ENCODE assay signal across 17 cellular contexts in the genomic region with DNA sequence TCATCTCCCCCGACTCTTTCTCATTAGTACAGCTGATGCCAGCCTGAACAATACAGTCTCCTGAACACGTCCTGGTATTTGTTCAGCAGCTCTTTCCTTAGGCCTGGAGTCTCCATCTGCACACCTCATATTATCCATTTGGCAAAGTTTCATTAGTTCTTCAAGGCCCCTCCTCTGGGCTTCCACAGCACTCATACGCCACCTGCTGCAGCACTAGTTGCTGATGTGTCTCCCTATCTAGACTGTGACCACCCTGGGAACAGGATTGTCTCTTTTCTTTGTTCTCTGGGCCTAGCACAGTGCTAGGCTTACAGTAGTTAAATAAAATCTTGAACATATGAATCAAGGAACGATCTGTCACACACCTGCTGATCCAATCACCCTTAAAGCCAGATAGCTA. TPM values are rescaled to one million over a fixed set of nuclear protein-coding genes. Genes with fewer than 3 reads are reported as not detected.
A peak's percentile ranks its signal among the peaks of the same experiment; 100 is the strongest.
DNase-seq lines count a peak whose midpoint lies in the region; ATAC-seq, FAIRE-seq and TF ChIP-seq lines count a peak whose summit lies in the region.
"Had no signal": no experiment of that assay in that cellular context is flagged by ENCODE, and none has a peak within 500 bp of the region (broad histone marks: within the 10 kb centered on the region; RNA-seq: fewer than 3 reads in every experiment).

No MANE protein-coding gene starts in this region.

- 33% methylated on average over 4 of the region's 4 CpGs for WGBS in GM12878 (ENCODE audit: insufficient coverage, insufficient replicate concordance, low lambda C conversion rate, missing lambda C conversion rate)

- H4K20me1 ChIP-seq in GM12878 (ENCODE audit: control insufficient read depth, insufficient read depth) (no peaks in the 10 kb centered on the region), osteoblast (ENCODE audit: insufficient read depth, low read length) (no peaks in the 10 kb centered on the region)

- no peak overlapping the region for H3K9ac ChIP-seq in GM12878 (ENCODE audit: control insufficient read depth, insufficient read depth, low read length)

- H3K9me3 ChIP-seq in GM12878 (replicated peaks; ENCODE audit: control insufficient read depth, insufficient read depth, low read length) (no peaks in the 10 kb centered on the region), osteoblast (ENCODE audit: low read depth, low read length) (no peaks in the 10 kb centered on the region)
- H3K9me3 ChIP-seq: Caco-2, testis had no signal

- SMC1A ChIA-PET in GM12878 (lab: Charles Lee; ENCODE audit: uncharacterized antibody, unreplicated experiment): interaction anchor here (1.0 kb wide), 1 partner anchor 133 kb away, joined by 3 read pairs; no protein-coding TSS in a partner anchor

- TF ChIP-seq POLR2A in GM12878 (IDR thresholded peaks at IDR 0.05; ENCODE audit: low read depth, low read length): no peak

- CTCF ChIA-PET in GM12878 (lab: Yijun Ruan, JAX): interaction anchor here (0.7 to 1.7 kb wide), 7 partner anchors 9 to 259 kb away, joined by 3 to 5 read pairs (median 3); a partner anchor contains a TSS

- peak; percentile 24; the same call in 1 of the 3 replicates for ATAC-seq in GM12878
- ATAC-seq: activated CD8-positive, alpha-beta memory T cell treated with anti-CD3 and anti-CD28 coated beads, Interleukin-2, amount 10 ng/mL, durations not matched to agents 7 days and 5 days had no signal

- in situ Hi-C loops in GM12878 (cut with MboI): no loop called here

- H3K79me2 ChIP-seq in GM12878 (ENCODE audit: control insufficient read depth, insufficient read depth, low read length) (no peaks in the 10 kb centered on the region), osteoblast (ENCODE audit: insufficient read depth, low read length) (no peaks in the 10 kb centered on the region)

- FAIRE-seq in GM12878 (lab: Jason Lieb, UNC): no peak
- FAIRE-seq: colon had no signal

- H3K27ac ChIP-seq in GM12878 (ENCODE audit: control insufficient read depth, insufficient read depth): no peak overlapping the region
- H3K27ac ChIP-seq in osteoblast (ENCODE audit: low read depth, low read length): no peak overlapping the region
- H3K27ac ChIP-seq: testis had no signal

- TF ChIP-seq CTCF in GM12878 (IDR thresholded peaks at IDR 0.05 in 2 of 3, conservative IDR thresholded peaks at IDR 0.05 in 1 of 3; ENCODE audit: control insufficient read depth in 2 of 3, extremely low read depth in 1 of 3, insufficient read depth in 1 of 3, low read depth in 3 of 3, low read length in 3 of 3) (peak in 1 of 3 experiments; percentile 12; a peak in 1 of 6 replicates), osteoblast (IDR thresholded peaks at IDR 0.05; ENCODE audit: extremely low read depth, low read depth, low read length) (no peak)

- H3K4me2 ChIP-seq in GM12878 (ENCODE audit: control insufficient read depth, insufficient read depth): no peak overlapping the region
- H3K4me2 ChIP-seq in osteoblast (ENCODE audit: insufficient read depth, low read length): peak overlapping the region; percentile 19

- RAD21 ChIA-PET in GM12878 (lab: Charles Lee; ENCODE audit: unreplicated experiment): interaction anchor here (0.6 kb wide), 1 partner anchor 329 kb away, joined by 3 read pairs; no protein-coding TSS in a partner anchor

- H3K4me3 ChIP-seq in GM12878 (no peak overlapping the region), osteoblast (ENCODE audit: insufficient read depth, low read length) (no peak overlapping the region)
- H3K4me3 ChIP-seq: testis had no signal

- intact Hi-C loops in GM12878 (cut with micrococcal nuclease; ENCODE audit: unreplicated experiment): no loop called here

- no TSS peak for BruUV-seq in GM12878 (replicated peaks; lab: Mats Ljungman, UMichigan)

- H3K4me1 ChIP-seq in GM12878 (ENCODE audit: control insufficient read depth, insufficient read depth, low read length) (no peaks in the 10 kb centered on the region), osteoblast (ENCODE audit: insufficient read depth, low read length) (peaks cover 21% of the 10 kb centered on the region)

- DNase-seq in ELR (ENCODE audit: low read depth): peak; percentile 43
- DNase-seq in NCI-H2029 (lab: John Stamatoyannopoulos, UW): peak; percentile 11
- DNase-seq in GM12878 (ENCODE audit: low read depth, low spot score): no peak
- no peak for DNase-seq in osteoblast (ENCODE audit: insufficient read length, low spot score, missing footprints)
- no peak for DNase-seq in Ammon's horn (ENCODE audit: low spot score)
- DNase-seq in stimulated activated CD4-positive, alpha-beta T cell treated with anti-CD3 and anti-CD28 coated beads, Interleukin-4, amount 100 ng/mL, for 24 hours: no peak
- DNase-seq in anterior cingulate cortex (lab: John Stamatoyannopoulos, UW): no peak
- DNase-seq in RPMI8226: no peak
- DNase-seq: activated CD8-positive, alpha-beta memory T cell treated with anti-CD3 and anti-CD28 coated beads, Interleukin-2, amount 10 ng/mL, durations not matched to agents 7 days and 5 days; activated gamma-delta T cell; Caco-2; H7; NCI-H2107; SHP77 treated with DMSO at 0.1 percent for 48 hours; stimulated activated CD4-positive, alpha-beta T cell treated with anti-CD3 and anti-CD28 coated beads, Interleukin-2, amount 100 ng/mL, for 48 hours had no signal

- POLR2A ChIA-PET in GM12878 (lab: Charles Lee): interaction anchor here (1.0 to 1.1 kb wide), 2 partner anchors 11 to 168 kb away, joined by 3 to 4 read pairs; no protein-coding TSS in a partner anchor

- no peak overlapping the region for H2AFZ ChIP-seq in GM12878 (ENCODE audit: control insufficient read depth, low read depth, low read length)
- no peak overlapping the region for H2AFZ ChIP-seq in osteoblast (ENCODE audit: low read length)

- no peaks in the 10 kb centered on the region for H3K36me3 ChIP-seq in GM12878 (ENCODE audit: control insufficient read depth in 2 of 2, insufficient read depth in 2 of 2, low read length in 1 of 2)
- H3K36me3 ChIP-seq in osteoblast (ENCODE audit: insufficient read depth, low read length): no peaks in the 10 kb centered on the region

- peak; percentile 28; the same call in 1 of the 2 replicates for TF ChIP-seq RAD21 in GM12878 (IDR thresholded peaks at IDR 0.05; ENCODE audit: insufficient read depth, low read depth, low read length)

- no peaks in the 10 kb centered on the region for H3K27me3 ChIP-seq in GM12878 (replicated peaks in 1 of 2; ENCODE audit: control insufficient read depth in 2 of 2, insufficient read depth in 2 of 2, low read length in 1 of 2)
- H3K27me3 ChIP-seq in osteoblast (ENCODE audit: insufficient read depth, low read length): peaks cover 8% of the 10 kb centered on the region
- H3K27me3 ChIP-seq: testis had no signal

- TF ChIP-seq EP300 in GM12878 (IDR thresholded peaks at IDR 0.05; ENCODE audit: borderline replicate concordance in 1 of 2, control insufficient read depth in 1 of 2, low read depth in 2 of 2, low read length in 2 of 2): no peak

RNA-seq across cellular contexts. Expression of a gene that starts 17.2 kb away (rescaled TPM):
- total RNA-seq in GM12878 (2013; cell fraction: nucleolus; rRNA removed): 0.56 and 0.92 TPM in 2 replicates
- 0.34 and 0.38 TPM in 2 replicates for total RNA-seq in GM12878 (2014; rRNA removed)
- total RNA-seq in GM12878 (2014; rRNA removed; fragmentation: Illumina TruSeq; extraction: Trizol): 0.14 and 0.18 TPM in 2 replicates
- 0.56 and 0.64 TPM in 2 replicates for total RNA-seq in GM12878 (2021)
- 0.17 TPM for polyA plus RNA-seq in GM12878 (2011; ENCODE audit: low read depth)
- polyA plus RNA-seq in GM12878 (2011; rRNA removed): 0.01 and 0.04 TPM in 2 replicates
- polyA plus RNA-seq in GM12878 (2011; cell fraction: cytosol; rRNA removed): 0.01 and 0.02 TPM in 2 replicates
- 0.31 and 0.32 TPM in 2 replicates for polyA plus RNA-seq in GM12878 (2011; cell fraction: nucleus; rRNA removed)
- 0.51 and 0.58 TPM in 2 replicates for polyA plus RNA-seq in GM12878 (2012)
- polyA plus RNA-seq in GM12878 (2014; fragmentation: Illumina TruSeq; extraction: Trizol): 0.02 and 0.22 TPM in 2 replicates
- under 1 TPM in 1 of 2 experiments, not detected in 1; 0.02 TPM for polyA plus RNA-seq in GM12878 (2014; fragmentation: Nextera tagmentation; extraction: Ambion mirVana)
- polyA plus RNA-seq in GM12878 (2014; rRNA removed): 0.47 and 0.66 TPM in 2 replicates
- under 1 TPM; 0.04 to 0.09 TPM for polyA plus RNA-seq in GM12878 (2016; fragmentation: Nextera tagmentation; extraction: Ambion mirVana)
- polyA minus RNA-seq in GM12878 (2011; rRNA and poly(A)+ RNA removed): under 0.01 and 0.10 TPM in 2 replicates
- polyA minus RNA-seq in GM12878 (2011; cell fraction: cytosol; rRNA and poly(A)+ RNA removed): 0.10 TPM in 1 of 2 replicates, not detected in the other
- 0.12 and 0.19 TPM in 2 replicates for polyA minus RNA-seq in GM12878 (2011; cell fraction: nucleus; rRNA and poly(A)+ RNA removed)
- 0.59 and 1.1 TPM in 2 replicates for total RNA-seq in osteoblast

RNA-seq across cellular contexts. Expression of a gene that starts 19.2 kb away (rescaled TPM):
- total RNA-seq in GM12878 (2013; cell fraction: nucleolus; rRNA removed): 113 and 122 TPM in 2 replicates
- 12.8 and 14.8 TPM in 2 replicates for total RNA-seq in GM12878 (2014; rRNA removed)
- 7.7 and 9.3 TPM in 2 replicates for total RNA-seq in GM12878 (2014; rRNA removed; fragmentation: Illumina TruSeq; extraction: Trizol)
- total RNA-seq in GM12878 (2021): 35.0 and 49.2 TPM in 2 replicates
- polyA plus RNA-seq in GM12878 (2011; ENCODE audit: low read depth): 79.8 TPM
- polyA plus RNA-seq in GM12878 (2011; rRNA removed): 51.8 and 64.6 TPM in 2 replicates
- polyA plus RNA-seq in GM12878 (2011; cell fraction: cytosol; rRNA removed): 41.7 and 60.9 TPM in 2 replicates
- 249 and 317 TPM in 2 replicates for polyA plus RNA-seq in GM12878 (2011; cell fraction: nucleus; rRNA removed)
- polyA plus RNA-seq in GM12878 (2012): 59.6 and 62.7 TPM in 2 replicates
- 58.9 and 71.1 TPM in 2 replicates for polyA plus RNA-seq in GM12878 (2014; fragmentation: Illumina TruSeq; extraction: Trizol)
- polyA plus RNA-seq in GM12878 (2014; fragmentation: Nextera tagmentation; extraction: Ambion mirVana): 10 to 100 TPM in 1 of 2 experiments, 1 to 10 TPM in 1; 7.5 to 14.4 TPM
- 45.0 and 50.3 TPM in 2 replicates for polyA plus RNA-seq in GM12878 (2014; rRNA removed)
- polyA plus RNA-seq in GM12878 (2016; fragmentation: Nextera tagmentation; extraction: Ambion mirVana): 10 to 100 TPM; 38.0 to 38.6 TPM
- polyA minus RNA-seq in GM12878 (2011; rRNA and poly(A)+ RNA removed): 42.7 and 57.7 TPM in 2 replicates
- polyA minus RNA-seq in GM12878 (2011; cell fraction: cytosol; rRNA and poly(A)+ RNA removed): 12.2 and 21.0 TPM in 2 replicates
- 43.4 and 44.5 TPM in 2 replicates for polyA minus RNA-seq in GM12878 (2011; cell fraction: nucleus; rRNA and poly(A)+ RNA removed)
- 120 and 127 TPM in 2 replicates for total RNA-seq in osteoblast

RNA-seq across cellular contexts. Expression of a gene that starts 26.4 kb away (rescaled TPM):
- 12.9 and 13.0 TPM in 2 replicates for total RNA-seq in GM12878 (2013; cell fraction: nucleolus; rRNA removed)
- 167 and 172 TPM in 2 replicates for total RNA-seq in GM12878 (2014; rRNA removed)
- total RNA-seq in GM12878 (2014; rRNA removed; fragmentation: Illumina TruSeq; extraction: Trizol): 115 and 120 TPM in 2 replicates
- 184 and 192 TPM in 2 replicates for total RNA-seq in GM12878 (2021)
- 24.6 TPM for polyA plus RNA-seq in GM12878 (2011; ENCODE audit: low read depth)
- polyA plus RNA-seq in GM12878 (2011; rRNA removed): 88.7 and 152 TPM in 2 replicates
- polyA plus RNA-seq in GM12878 (2011; cell fraction: cytosol; rRNA removed): 130 and 152 TPM in 2 replicates
- polyA plus RNA-seq in GM12878 (2011; cell fraction: nucleus; rRNA removed): 111 and 132 TPM in 2 replicates
- 202 and 218 TPM in 2 replicates for polyA plus RNA-seq in GM12878 (2012)
- 146 and 159 TPM in 2 replicates for polyA plus RNA-seq in GM12878 (2014; fragmentation: Illumina TruSeq; extraction: Trizol)
- 10 to 100 TPM; 27.2 to 78.9 TPM for polyA plus RNA-seq in GM12878 (2014; fragmentation: Nextera tagmentation; extraction: Ambion mirVana)
- 251 and 257 TPM in 2 replicates for polyA plus RNA-seq in GM12878 (2014; rRNA removed)
- polyA plus RNA-seq in GM12878 (2016; fragmentation: Nextera tagmentation; extraction: Ambion mirVana): 100 to 1,000 TPM in 1 of 2 experiments, 10 to 100 TPM in 1; 26.7 to 203 TPM
- 40.4 and 53.3 TPM in 2 replicates for polyA minus RNA-seq in GM12878 (2011; rRNA and poly(A)+ RNA removed)
- polyA minus RNA-seq in GM12878 (2011; cell fraction: cytosol; rRNA and poly(A)+ RNA removed): 18.0 and 36.9 TPM in 2 replicates
- polyA minus RNA-seq in GM12878 (2011; cell fraction: nucleus; rRNA and poly(A)+ RNA removed): 21.3 and 29.7 TPM in 2 replicates
- total RNA-seq in osteoblast: 23.5 and 28.0 TPM in 2 replicates

RNA-seq across cellular contexts. Expression of a gene that starts 34.9 kb away (rescaled TPM):
- 79.6 and 83.1 TPM in 2 replicates for total RNA-seq in GM12878 (2013; cell fraction: nucleolus; rRNA removed)
- 73.7 and 74.2 TPM in 2 replicates for total RNA-seq in GM12878 (2014; rRNA removed)
- total RNA-seq in GM12878 (2014; rRNA removed; fragmentation: Illumina TruSeq; extraction: Trizol): 75.0 and 76.6 TPM in 2 replicates
- total RNA-seq in GM12878 (2021): 90.4 and 90.7 TPM in 2 replicates
- polyA plus RNA-seq in GM12878 (2011; ENCODE audit: low read depth): 64.4 TPM
- polyA plus RNA-seq in GM12878 (2011; rRNA removed): 121 and 163 TPM in 2 replicates
- polyA plus RNA-seq in GM12878 (2011; cell fraction: cytosol; rRNA removed): 207 and 217 TPM in 2 replicates
- 211 and 266 TPM in 2 replicates for polyA plus RNA-seq in GM12878 (2011; cell fraction: nucleus; rRNA removed)
- 69.8 and 84.3 TPM in 2 replicates for polyA plus RNA-seq in GM12878 (2012)
- 108 and 111 TPM in 2 replicates for polyA plus RNA-seq in GM12878 (2014; fragmentation: Illumina TruSeq; extraction: Trizol)
- 10 to 100 TPM; 51.8 to 77.8 TPM for polyA plus RNA-seq in GM12878 (2014; fragmentation: Nextera tagmentation; extraction: Ambion mirVana)
- polyA plus RNA-seq in GM12878 (2014; rRNA removed): 91.9 and 93.7 TPM in 2 replicates
- 100 to 1,000 TPM; 105 to 124 TPM for polyA plus RNA-seq in GM12878 (2016; fragmentation: Nextera tagmentation; extraction: Ambion mirVana)
- polyA minus RNA-seq in GM12878 (2011; rRNA and poly(A)+ RNA removed): 129 and 149 TPM in 2 replicates
- polyA minus RNA-seq in GM12878 (2011; cell fraction: cytosol; rRNA and poly(A)+ RNA removed): 31.7 and 42.2 TPM in 2 replicates
- 47.0 and 71.9 TPM in 2 replicates for polyA minus RNA-seq in GM12878 (2011; cell fraction: nucleus; rRNA and poly(A)+ RNA removed)
- 151 and 176 TPM in 2 replicates for total RNA-seq in osteoblast

RNA-seq across cellular contexts. Expression of a gene that starts 35.0 kb away (rescaled TPM):
- total RNA-seq in GM12878 (2013; cell fraction: nucleolus; rRNA removed): 40.8 and 45.4 TPM in 2 replicates
- 20.5 and 27.3 TPM in 2 replicates for total RNA-seq in GM12878 (2014; rRNA removed)
- total RNA-seq in GM12878 (2014; rRNA removed; fragmentation: Illumina TruSeq; extraction: Trizol): 14.2 and 15.4 TPM in 2 replicates
- 26.3 and 27.3 TPM in 2 replicates for total RNA-seq in GM12878 (2021)
- 5.9 TPM for polyA plus RNA-seq in GM12878 (2011; ENCODE audit: low read depth)
- polyA plus RNA-seq in GM12878 (2011; rRNA removed): 21.7 and 22.5 TPM in 2 replicates
- polyA plus RNA-seq in GM12878 (2011; cell fraction: cytosol; rRNA removed): 14.1 and 16.8 TPM in 2 replicates
- polyA plus RNA-seq in GM12878 (2011; cell fraction: nucleus; rRNA removed): 24.1 and 31.9 TPM in 2 replicates
- polyA plus RNA-seq in GM12878 (2012): 11.1 and 14.3 TPM in 2 replicates
- polyA plus RNA-seq in GM12878 (2014; fragmentation: Illumina TruSeq; extraction: Trizol): 21.5 and 26.1 TPM in 2 replicates
- 10 to 100 TPM in 1 of 2 experiments, 1 to 10 TPM in 1; 4.7 to 15.8 TPM for polyA plus RNA-seq in GM12878 (2014; fragmentation: Nextera tagmentation; extraction: Ambion mirVana)
- polyA plus RNA-seq in GM12878 (2014; rRNA removed): 20.6 and 21.8 TPM in 2 replicates
- 10 to 100 TPM; 51.0 to 51.2 TPM for polyA plus RNA-seq in GM12878 (2016; fragmentation: Nextera tagmentation; extraction: Ambion mirVana)
- polyA minus RNA-seq in GM12878 (2011; rRNA and poly(A)+ RNA removed): 16.2 and 18.1 TPM in 2 replicates
- 3.7 and 6.0 TPM in 2 replicates for polyA minus RNA-seq in GM12878 (2011; cell fraction: cytosol; rRNA and poly(A)+ RNA removed)
- 24.1 and 35.8 TPM in 2 replicates for polyA minus RNA-seq in GM12878 (2011; cell fraction: nucleus; rRNA and poly(A)+ RNA removed)
- 7.2 and 10.6 TPM in 2 replicates for total RNA-seq in osteoblast

Comparison
In these comparisons a context has a peak if more than half of its experiments do, and no peak if none do; other contexts are left out.
1. DNase-seq: peak in ELR (single experiment) and NCI-H2029 (single experiment); none in GM12878 (single experiment), osteoblast (single experiment), Ammon's horn (single experiment), stimulated activated CD4-positive, alpha-beta T cell treated with anti-CD3 and anti-CD28 coated beads, Interleukin-4, amount 100 ng/mL, for 24 hours (single experiment), anterior cingulate cortex (0 of 58) and RPMI8226 (single experiment).